In genomic region chr2:10141736-10142639, GRCh38 we compare ENCODE assay signal across 9 cellular contexts. TPM values are rescaled to one million over a fixed set of nuclear protein-coding genes. Genes with fewer than 3 reads are reported as not detected.
DNase-seq lines count a peak whose midpoint lies in the region; ATAC-seq and TF ChIP-seq lines count a peak whose summit lies in the region.
"Had no signal": no experiment of that assay in that cellular context is flagged by ENCODE, and none has a peak within 500 bp of the region (broad histone marks: within the 10 kb centered on the region; RNA-seq: fewer than 3 reads in every experiment).

No MANE protein-coding gene starts in this region.

- dilution Hi-C loops in mammary epithelial cell (cut with HindIII; ENCODE audit: low sequenced_read_pairs), result no loop called here

- H3K4me1 ChIP-seq in PC-3 (ENCODE audit: insufficient read depth, low read length) (peaks cover 4% of the 10 kb centered on the region; the same call in 1 of the 2 replicates), mammary epithelial cell (ENCODE audit: insufficient read depth, low read length) (peaks cover 10% of the 10 kb centered on the region)

- in situ Hi-C loops in mammary epithelial cell (cut with MboI; ENCODE audit: low sequenced_read_pairs in 2 of 2), result loop anchor here (10.0 to 25.0 kb wide), 2 partner anchors 263 to 520 kb away; no protein-coding TSS in a partner anchor

- H3K4me3 ChIP-seq in PC-3 (ENCODE audit: low read length) (no peak overlapping the region), mammary epithelial cell (replicated peaks in 1 of 3; ENCODE audit: insufficient read depth in 1 of 3, low read depth in 2 of 3, low read length in 3 of 3) (no peak overlapping the region)
- H3K4me3 ChIP-seq: SK-N-MC had no signal

- H2AFZ ChIP-seq in PC-3 (ENCODE audit: low read length) (no peak overlapping the region), mammary epithelial cell (ENCODE audit: low read depth, low read length) (no peak overlapping the region)

- H3K4me2 ChIP-seq in PC-3 (ENCODE audit: low read length), result no peak overlapping the region
- no peak overlapping the region for H3K4me2 ChIP-seq in mammary epithelial cell (ENCODE audit: insufficient read depth, low read depth, low read length)

- H3K27me3 ChIP-seq in PC-3 (ENCODE audit: low read length) (no peaks in the 10 kb centered on the region), mammary epithelial cell (ENCODE audit: insufficient read depth, low read length) (no peaks in the 10 kb centered on the region)

- H3K36me3 ChIP-seq in PC-3 (ENCODE audit: low read depth, low read length), result no peaks in the 10 kb centered on the region; the same call in 1 of the 2 replicates
- H3K36me3 ChIP-seq in mammary epithelial cell (ENCODE audit: insufficient read depth, low read length), result no peaks in the 10 kb centered on the region

- H3K79me2 ChIP-seq in PC-3 (ENCODE audit: low read length), result no peaks in the 10 kb centered on the region
- no peaks in the 10 kb centered on the region for H3K79me2 ChIP-seq in mammary epithelial cell (ENCODE audit: insufficient read depth, low read length)

- intact Hi-C loops in PC-3 (cut with micrococcal nuclease) (loop anchor here (5.0 kb wide), 1 partner anchor 160 kb away; the partner anchor contains the start of gene HPCAL1), mammary epithelial cell (cut with micrococcal nuclease) (loop anchor here (1.0 kb wide), 3 partner anchors 70 to 293 kb away; no protein-coding TSS in a partner anchor)

- H3F3A ChIP-seq in PC-3 (ENCODE audit: low read length, unreplicated experiment), result no peaks in the 10 kb centered on the region

- DNase-seq in PC-3 (peak; percentile 41), mammary epithelial cell (no peak), mesenteric fat pad (ENCODE audit: low spot score) (peak; percentile 86), A172 (ENCODE audit: low spot score) (no peak), glomerular visceral epithelial cell (ENCODE audit: extremely low spot score) (no peak)

- 100% methylated on average over 11 of the region's 32 CpGs for WGBS in mammary epithelial cell (ENCODE audit: low coverage, missing lambda C conversion rate)

- H4K20me1 ChIP-seq in PC-3 (ENCODE audit: low read length) (no peaks in the 10 kb centered on the region), mammary epithelial cell (ENCODE audit: insufficient read depth, low read length) (no peaks in the 10 kb centered on the region)

- CTCF ChIA-PET in PC-3 (lab: Charles Lee) (interaction anchor here (0.7 kb wide), 2 partner anchors 45 to 267 kb away, joined by 3 to 4 read pairs; no protein-coding TSS in a partner anchor), mammary epithelial cell (lab: Charles Lee; ENCODE audit: low non-redundant PET) (interaction anchor here (0.7 kb wide), 1 partner anchor 13 kb away, joined by 3 read pairs; no protein-coding TSS in a partner anchor)

- peak; percentile 74 for ATAC-seq in PC-3
- ATAC-seq in GM18870 (IDR thresholded peaks at IDR 0.05; ENCODE audit: unreplicated experiment), result no peak
- no peak for ATAC-seq in GM21423 (IDR thresholded peaks at IDR 0.05; ENCODE audit: unreplicated experiment)

- H3K9me3 ChIP-seq in PC-3 (ENCODE audit: low read length) (no peaks in the 10 kb centered on the region), mammary epithelial cell (replicated peaks; ENCODE audit: insufficient read depth, low read length) (no peaks in the 10 kb centered on the region)

- TF ChIP-seq CTCF in GM12874 (IDR thresholded peaks at IDR 0.05; ENCODE audit: insufficient read depth, low read depth, low read length), result peak; percentile 74
- peak; percentile 71 for TF ChIP-seq CTCF in PC-3 (conservative IDR thresholded peaks at IDR 0.05; ENCODE audit: low read depth, low read length)
- TF ChIP-seq CTCF in mammary epithelial cell (conservative IDR thresholded peaks at IDR 0.05 in 1 of 2, IDR thresholded peaks at IDR 0.05 in 1 of 2; ENCODE audit: extremely low read depth in 1 of 2, insufficient read depth in 1 of 2, low read depth in 1 of 2, low read length in 2 of 2), result peak; percentile 49 to 70

- H3K9me2 ChIP-seq in PC-3 (replicated peaks; ENCODE audit: low read length), result no peaks in the 10 kb centered on the region

- H3K27ac ChIP-seq in PC-3 (ENCODE audit: low read length), result no peak overlapping the region
- no peak overlapping the region for H3K27ac ChIP-seq in mammary epithelial cell (ENCODE audit: insufficient read depth, low read depth, low read length)
- H3K27ac ChIP-seq: SK-N-MC had no signal

- POLR2A ChIA-PET in PC-3 (lab: Charles Lee; ENCODE audit: unreplicated experiment), result no interaction called here

- H3K9ac ChIP-seq in PC-3 (ENCODE audit: low read length) (no peak overlapping the region), mammary epithelial cell (ENCODE audit: insufficient read depth, low read length) (no peak overlapping the region)

- BruUV-seq in PC-3 (replicated peaks; lab: Mats Ljungman, UMichigan) (no TSS peak), mammary epithelial cell (replicated peaks; lab: Mats Ljungman, UMichigan) (no TSS peak)

RNA-seq across cellular contexts. Expression of gene RRM2, which starts 19.4 kb away (rescaled TPM):
- 229 and 282 TPM in 2 replicates for total RNA-seq in PC-3 (2014; rRNA removed)
- 100 to 1,000 TPM in 1 of 2 donors, 1 to 10 TPM in 1; 4.0 to 103 TPM for total RNA-seq in mammary epithelial cell
- polyA plus RNA-seq in mammary epithelial cell, result 79.1 TPM
- 173 TPM for polyA minus RNA-seq in mammary epithelial cell
- total RNA-seq in mesenteric fat pad, result 0.22 TPM
- total RNA-seq in A172 (2014; rRNA removed; shearing (Covaris generic)), result 130 and 137 TPM in 2 replicates

Comparison
In these comparisons a context has a peak if more than half of its experiments do, and no peak if none do; other contexts are left out.
1. DNase-seq: peak in PC-3 (single experiment) and mesenteric fat pad (single experiment); none in mammary epithelial cell (single experiment), A172 (single experiment) and glomerular visceral epithelial cell (single experiment).
2. Peak in every context shown above with its lines, with median percentiles within 50 percentile points of each other: CTCF ChIP-seq.